16 cellular contexts compared by ENCODE assay signal in the genomic region with DNA sequence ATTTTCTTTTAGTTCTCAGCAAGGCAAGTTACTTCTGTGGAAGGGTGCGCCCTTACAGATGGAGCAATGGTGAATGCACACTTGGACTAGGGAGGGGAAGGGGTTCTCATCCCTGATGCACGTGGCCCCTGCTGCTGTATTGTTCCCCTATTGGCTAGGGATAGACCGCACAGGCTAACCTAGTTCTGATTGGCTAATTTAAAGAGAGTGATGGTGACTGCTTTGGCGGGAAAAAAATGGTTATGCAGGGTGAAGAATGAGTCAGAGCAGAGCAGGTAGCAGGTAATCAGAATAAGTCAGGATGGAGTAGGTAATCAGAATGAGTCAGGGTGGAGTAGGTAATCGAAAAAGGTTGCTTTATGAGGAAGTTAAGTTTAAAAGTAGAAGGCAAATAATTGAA.
A peak's percentile ranks its signal among the peaks of the same experiment; 100 is the strongest.
DNase-seq lines count a peak whose midpoint lies in the region; ATAC-seq, FAIRE-seq and TF ChIP-seq lines count a peak whose summit lies in the region.
"Had no signal": no experiment of that assay in that cellular context is flagged by ENCODE, and none has a peak within 500 bp of the region (broad histone marks: within the 10 kb centered on the region; RNA-seq: fewer than 3 reads in every experiment).

No MANE protein-coding gene starts in this region.

- no peak overlapping the region for H3K9ac ChIP-seq in IMR-90 (ENCODE audit: low read depth, low read length)
- H3K9ac ChIP-seq: BLaER1 treated with 17β-estradiol and CSF1 and Interleukin-3, amounts not matched to agents 10 nM and 100 nM; GM23248 had no signal

- H2BK20ac ChIP-seq in IMR-90 (ENCODE audit: low read depth, low read length): no peak overlapping the region

- H3K4ac ChIP-seq in IMR-90 (ENCODE audit: low read depth, low read length): no peak overlapping the region

- peak overlapping the region; percentile 28; the same call in 1 of the 2 replicates for H2AK5ac ChIP-seq in IMR-90 (ENCODE audit: low read depth, low read length)

- H3K27me3 ChIP-seq in IMR-90 (ENCODE audit: control insufficient read depth, insufficient read depth, low read length) (peaks cover 1% of the 10 kb centered on the region; the same call in 1 of the 2 replicates), bronchial epithelial cell (ENCODE audit: control insufficient read depth, insufficient read depth, low read length) (no peaks in the 10 kb centered on the region), foreskin keratinocyte (no peaks in the 10 kb centered on the region)
- H3K27me3 ChIP-seq: BLaER1 treated with 17β-estradiol and CSF1 and Interleukin-3, amounts not matched to agents 10 nM and 100 nM had no signal

- dilution Hi-C loops in IMR-90 (cut with HindIII; ENCODE audit: low sequenced_read_pairs, unreplicated experiment): no loop called here

- DNase-seq in IMR-90 (no peak), SK-MEL-5 (ENCODE audit: low read depth, low spot score) (peak; percentile 2), bronchial epithelial cell (ENCODE audit: low read depth) (peak; percentile 72), foreskin keratinocyte (no peak), NAMALWA (ENCODE audit: low spot score) (no peak), NCI-H2171 (lab: John Stamatoyannopoulos, UW) (no peak)
- DNase-seq: Calu3; CD8-positive, alpha-beta T cell; DMS79 treated with DMSO at 0.1 percent for 48 hours; GF-D8; GM23248; HFFc6 had no signal

- in situ Hi-C loops in IMR-90 (cut with MboI; ENCODE audit: low sequenced_read_pairs): no loop called here
- in situ Hi-C loops in SK-MEL-5 (cut with HindIII; ENCODE audit: low pct_unique_long_range_greater_than_20kb, low sequenced_read_pairs): no loop called here

- H2BK15ac ChIP-seq in IMR-90 (ENCODE audit: low read depth, low read length): no peak overlapping the region

- TF ChIP-seq POLR2A in IMR-90 (IDR thresholded peaks at IDR 0.05; ENCODE audit: low read depth, low read length): no peak

- no peak overlapping the region for H3K18ac ChIP-seq in IMR-90 (ENCODE audit: low read depth, low read length)

- POLR2A ChIA-PET in IMR-90 (lab: Charles Lee; ENCODE audit: unreplicated experiment): no interaction called here

- H3K4me3 ChIP-seq in IMR-90 (ENCODE audit: insufficient read depth, low read depth, low read length): no peak overlapping the region
- H3K4me3 ChIP-seq in bronchial epithelial cell (ENCODE audit: low read depth, low read length): no peak overlapping the region
- H3K4me3 ChIP-seq: BLaER1 treated with 17β-estradiol and CSF1 and Interleukin-3, amounts not matched to agents 10 nM and 100 nM; GM23248 had no signal

- no peaks in the 10 kb centered on the region for H3K79me1 ChIP-seq in IMR-90 (ENCODE audit: low read depth in 1 of 2, low read length in 2 of 2)

- H3K9me1 ChIP-seq in IMR-90 (ENCODE audit: insufficient read depth, low read length): no peaks in the 10 kb centered on the region

- no peak overlapping the region for H4K91ac ChIP-seq in IMR-90 (ENCODE audit: insufficient read depth, low read depth, low read length)

- H2AK9ac ChIP-seq in IMR-90 (replicated peaks; ENCODE audit: low read depth, low read length, poor library complexity): no peak overlapping the region

- BruUV-seq in IMR-90 (replicated peaks; lab: Mats Ljungman, UMichigan): no TSS peak

- TF ChIP-seq CTCF in IMR-90 (conservative IDR thresholded peaks at IDR 0.05; ENCODE audit: low read depth, low read length) (no peak), bronchial epithelial cell (IDR thresholded peaks at IDR 0.05; ENCODE audit: insufficient read depth, low read length, severe bottlenecking) (no peak), foreskin keratinocyte (conservative IDR thresholded peaks at IDR 0.05) (no peak)

- H2AFZ ChIP-seq in IMR-90 (replicated peaks; ENCODE audit: low read length, poor library complexity): no peak overlapping the region
- H2AFZ ChIP-seq: GM23248 had no signal

- H3K4me1 ChIP-seq in IMR-90 (ENCODE audit: control insufficient read depth, insufficient read depth, low read length): no peaks in the 10 kb centered on the region
- H3K4me1 ChIP-seq in foreskin keratinocyte: peaks cover under 1% of the 10 kb centered on the region
- H3K4me1 ChIP-seq: BLaER1 treated with 17β-estradiol and CSF1 and Interleukin-3, amounts not matched to agents 10 nM and 100 nM had no signal

- TF ChIP-seq RAD21 in IMR-90 (IDR thresholded peaks at IDR 0.05; ENCODE audit: low read length): no peak

- no peak overlapping the region for H2BK120ac ChIP-seq in IMR-90 (ENCODE audit: low read depth, low read length)

- no peak overlapping the region for H3K4me2 ChIP-seq in IMR-90 (ENCODE audit: low read depth, low read length)
- H3K4me2 ChIP-seq: BLaER1 treated with 17β-estradiol and CSF1 and Interleukin-3, amounts not matched to agents 10 nM and 100 nM had no signal

- CTCF ChIA-PET in IMR-90 (lab: Yijun Ruan, JAX): no interaction called here

- FAIRE-seq in bronchial epithelial cell (lab: Jason Lieb, UNC): no peak
- FAIRE-seq: H54 had no signal

- no peak overlapping the region for H3K56ac ChIP-seq in IMR-90 (ENCODE audit: extremely low read depth, insufficient read depth, low read length)

- no peak overlapping the region for H4K5ac ChIP-seq in IMR-90 (ENCODE audit: low read depth, low read length)

- no peak overlapping the region for H3K23ac ChIP-seq in IMR-90 (ENCODE audit: low read depth, low read length)

- no peak overlapping the region for H3K14ac ChIP-seq in IMR-90 (replicated peaks; ENCODE audit: low read depth, low read length)

- no peak overlapping the region for H4K8ac ChIP-seq in IMR-90 (ENCODE audit: low read depth in 2 of 2, low read length in 2 of 2)

- ATAC-seq in IMR-90 (ENCODE audit: low read depth) (no peak), foreskin keratinocyte (peak; percentile 50), GM18907 (IDR thresholded peaks at IDR 0.05; ENCODE audit: unreplicated experiment) (no peak)
- ATAC-seq: CD8-positive, alpha-beta T cell; HCT116 had no signal

- no peaks in the 10 kb centered on the region for H4K20me1 ChIP-seq in IMR-90 (ENCODE audit: insufficient read depth, low read length)
- H4K20me1 ChIP-seq: BLaER1 treated with 17β-estradiol and CSF1 and Interleukin-3, amounts not matched to agents 10 nM and 100 nM had no signal

- H3K9me3 ChIP-seq in IMR-90 (ENCODE audit: control insufficient read depth, insufficient read depth, low read length): no peaks in the 10 kb centered on the region; the same call in 1 of the 2 replicates

- H3K36me3 ChIP-seq in IMR-90 (ENCODE audit: control insufficient read depth, insufficient read depth, low read length) (no peaks in the 10 kb centered on the region), bronchial epithelial cell (ENCODE audit: control insufficient read depth, insufficient read depth, low read length) (no peaks in the 10 kb centered on the region)
- H3K36me3 ChIP-seq: BLaER1 treated with 17β-estradiol and CSF1 and Interleukin-3, amounts not matched to agents 10 nM and 100 nM had no signal

- no peak overlapping the region for H3K27ac ChIP-seq in IMR-90 (ENCODE audit: insufficient read depth, low read length)
- no peak overlapping the region for H3K27ac ChIP-seq in foreskin keratinocyte
- H3K27ac ChIP-seq: BLaER1 treated with 17β-estradiol and CSF1 and Interleukin-3, amounts not matched to agents 10 nM and 100 nM; GM23248 had no signal

- no peak overlapping the region for H2BK5ac ChIP-seq in IMR-90 (ENCODE audit: low read depth, low read length, poor library complexity, severe bottlenecking)

- intact Hi-C loops in IMR-90 (cut with micrococcal nuclease): no loop called here

- 79% methylated on average over 3 of the region's 5 CpGs; no CpG with 5 or more reads in 1 of the 2 experiments for WGBS in IMR-90 (ENCODE audit: extremely low coverage in 2 of 2, insufficient read length in 1 of 2), 2 experiments

TF ChIP-seq in IMR-90, 13 proteins besides CTCF, POLR2A, EP300 and RAD21:
- TF ChIP-seq RFX5 (IDR thresholded peaks at IDR 0.05; ENCODE audit: low read depth, low read length): no peak
- TF ChIP-seq MAZ (IDR thresholded peaks at IDR 0.05; ENCODE audit: borderline replicate concordance, low read depth, low read length): no peak
- no peak for TF ChIP-seq MXI1 (IDR thresholded peaks at IDR 0.05; ENCODE audit: borderline replicate concordance, low read depth, low read length)
- no peak for TF ChIP-seq NFE2L2 (IDR thresholded peaks at IDR 0.05; ENCODE audit: low read depth, low read length)
- no peak for TF ChIP-seq ELK1 (IDR thresholded peaks at IDR 0.05; ENCODE audit: borderline replicate concordance, low read depth, low read length)
- no peak for TF ChIP-seq MAFK (IDR thresholded peaks at IDR 0.05; ENCODE audit: low read depth, low read length)
- TF ChIP-seq, protein P1, sequence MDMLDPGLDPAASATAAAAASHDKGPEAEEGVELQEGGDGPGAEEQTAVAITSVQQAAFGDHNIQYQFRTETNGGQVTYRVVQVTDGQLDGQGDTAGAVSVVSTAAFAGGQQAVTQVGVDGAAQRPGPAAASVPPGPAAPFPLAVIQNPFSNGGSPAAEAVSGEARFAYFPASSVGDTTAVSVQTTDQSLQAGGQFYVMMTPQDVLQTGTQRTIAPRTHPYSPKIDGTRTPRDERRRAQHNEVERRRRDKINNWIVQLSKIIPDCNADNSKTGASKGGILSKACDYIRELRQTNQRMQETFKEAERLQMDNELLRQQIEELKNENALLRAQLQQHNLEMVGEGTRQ (IDR thresholded peaks at IDR 0.05; ENCODE audit: low read depth, low read length): no peak
- TF ChIP-seq RCOR1 (IDR thresholded peaks at IDR 0.05; ENCODE audit: insufficient replicate concordance, low read length): no peak

Comparison
In these comparisons a context has a peak if more than half of its experiments do, and no peak if none do; other contexts are left out.
1. DNase-seq: peak in SK-MEL-5 (single experiment) and bronchial epithelial cell (single experiment); none in IMR-90 (single experiment), foreskin keratinocyte (0 of 2), NAMALWA (single experiment) and NCI-H2171 (single experiment).